ENCODE assay signal across 2 cellular contexts in genomic region chr16:88938933-88939813, GRCh38.
A peak's percentile ranks its signal among the peaks of the same experiment; 100 is the strongest.
TF ChIP-seq lines count a peak whose summit lies in the region.

No MANE protein-coding gene starts in this region.

TF ChIP-seq in HCT116, 20 proteins besides CTCF, POLR2A, EP300 and RAD21 (continued from another document):
- TF ChIP-seq ZNF274 (IDR thresholded peaks at IDR 0.05; ENCODE audit: low read depth, low read length) (no peak), REST (IDR thresholded peaks at IDR 0.05; ENCODE audit: low read depth) (no peak), SIN3A (IDR thresholded peaks at IDR 0.05; ENCODE audit: low read depth) (no peak), EZH2phosphoT487 (IDR thresholded peaks at IDR 0.05; ENCODE audit: borderline replicate concordance) (no peak), ZFX (IDR thresholded peaks at IDR 0.05) (no peak), CEBPB (IDR thresholded peaks at IDR 0.05; ENCODE audit: low read depth) (no peak), EGR1 (IDR thresholded peaks at IDR 0.05; ENCODE audit: low read depth) (no peak), POLR2AphosphoS5 (IDR thresholded peaks at IDR 0.05; ENCODE audit: low read depth, low read length) (no peak), MAX (IDR thresholded peaks at IDR 0.05) (no peak)

TF ChIP-seq in GM12878, 131 proteins besides CTCF, POLR2A, EP300 and RAD21 (continued from another document):
- TF ChIP-seq IRF5 (IDR thresholded peaks at IDR 0.05; ENCODE audit: borderline replicate concordance) (no peak), HDAC2 (IDR thresholded peaks at IDR 0.05) (no peak), ZZZ3 (IDR thresholded peaks at IDR 0.05; ENCODE audit: control insufficient read depth, insufficient read length, low read depth) (no peak), MEF2A (IDR thresholded peaks at IDR 0.05; ENCODE audit: insufficient read depth, low read depth, low read length) (no peak), NBN (IDR thresholded peaks at IDR 0.05) (no peak), MEF2B (IDR thresholded peaks at IDR 0.05; ENCODE audit: partially characterized antibody, poor library complexity, severe bottlenecking) (peak; percentile 42), HDAC6 (IDR thresholded peaks at IDR 0.05; ENCODE audit: unreplicated experiment) (no peak), TCF12 (IDR thresholded peaks at IDR 0.05; ENCODE audit: low read depth, low read length) (0 out of 2 replicates have a peak, but pooled peaks have one; percentile 33), DPF2 (IDR thresholded peaks at IDR 0.05) (0 out of 2 replicates have a peak, but pooled peaks have one; percentile 20), MYB (IDR thresholded peaks at IDR 0.05; ENCODE audit: borderline replicate concordance, low read depth, low read length) (no peak), TARDBP (IDR thresholded peaks at IDR 0.05; ENCODE audit: borderline replicate concordance) (no peak), EGR1 (IDR thresholded peaks at IDR 0.05; ENCODE audit: borderline replicate concordance in 1 of 2, low read depth in 2 of 2, low read length in 2 of 2) (peak in 1 of 2 experiments; percentile 19; a peak in 1 of 3 replicates), YY1 (IDR thresholded peaks at IDR 0.05; ENCODE audit: low read depth, low read length) (no peak), IKZF1 (conservative IDR thresholded peaks at IDR 0.05) (peak; percentile 43; the same call in 1 of the 2 replicates), PBX3 (IDR thresholded peaks at IDR 0.05; ENCODE audit: insufficient replicate concordance, low read depth, low read length) (no peak)
TF ChIP-seq in GM12878: peak in this region for 5.
